Comparison of ENCODE assay signal across 24 cellular contexts in the genomic region with DNA sequence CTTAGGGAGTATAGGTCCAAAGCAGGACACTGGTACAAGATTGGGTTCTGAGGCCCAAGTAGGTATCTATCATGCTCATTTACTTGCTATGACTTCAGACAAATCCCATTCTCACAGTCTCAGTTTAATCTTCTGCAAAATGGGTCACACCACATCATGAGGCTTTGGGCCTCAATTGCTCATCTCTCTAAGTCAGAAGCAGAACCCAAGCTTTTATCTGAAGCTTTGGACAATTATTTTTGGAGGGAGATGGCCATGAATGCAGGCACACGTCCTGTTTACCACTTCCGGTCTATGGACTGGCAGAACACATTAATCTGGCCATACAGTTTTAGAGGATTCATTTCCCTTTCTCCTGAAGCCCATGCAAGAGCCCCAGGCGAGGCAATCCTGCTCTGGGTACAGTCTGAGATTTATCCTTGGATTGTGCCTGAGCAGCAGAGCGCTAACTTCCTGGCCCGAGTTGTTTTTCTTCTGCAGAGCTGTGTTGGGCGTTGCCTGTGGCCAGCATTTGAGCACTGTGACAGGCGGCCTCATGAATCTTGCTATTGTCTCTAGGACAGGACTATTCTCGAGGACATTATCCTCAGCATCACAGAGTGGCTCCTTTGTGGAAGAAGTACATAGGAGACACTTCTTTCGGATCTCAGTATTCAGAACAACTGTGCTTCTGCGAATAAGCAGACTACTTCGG. TPM values are rescaled to one million over a fixed set of nuclear protein-coding genes. Genes with fewer than 3 reads are reported as not detected.
A peak's percentile ranks its signal among the peaks of the same experiment; 100 is the strongest.
DNase-seq lines count a peak whose midpoint lies in the region; ATAC-seq, FAIRE-seq and TF ChIP-seq lines count a peak whose summit lies in the region.
"Had no signal": no experiment of that assay in that cellular context is flagged by ENCODE, and none has a peak within 500 bp of the region (broad histone marks: within the 10 kb centered on the region; RNA-seq: fewer than 3 reads in every experiment).

No MANE protein-coding gene starts in this region.

- H3K4me3 ChIP-seq in HepG2 (replicated peaks in 1 of 3; ENCODE audit: insufficient read depth in 1 of 3, low read depth in 2 of 3, low read length in 3 of 3) (no peak overlapping the region), right lobe of liver (no peak overlapping the region)
- H3K4me3 ChIP-seq: SJSA1, thyroid gland had no signal

- H4K20me1 ChIP-seq in HepG2 (ENCODE audit: insufficient read depth, low read length) = no peaks in the 10 kb centered on the region

- DNase-seq in HepG2 (ENCODE audit: low spot score) (no peak), right lobe of liver (no peak), globus pallidus (ENCODE audit: low spot score) (peak; percentile 60), neural crest cell (ENCODE audit: low read depth, low spot score) (no peak)
- no peak for DNase-seq in activated effector memory CD4-positive, alpha-beta T cell treated with anti-CD3 and anti-CD28 coated beads, Interleukin-2, amount 50 U/mL, for 16 hours
- no peak for DNase-seq in activated naive CD4-positive, alpha-beta T cell treated with anti-CD3 and anti-CD28 coated beads for 36 hours
- DNase-seq: activated CD8-positive, alpha-beta memory T cell treated with anti-CD3 and anti-CD28 coated beads, Interleukin-2, amount 10 ng/mL, durations not matched to agents 7 days and 5 days; CD4-positive, alpha-beta T cell; DMS79; effector memory CD8-positive, alpha-beta T cell; kidney glomerular epithelial cell; NCI-H1417; NCI-H2171 treated with DMSO at 0.1 percent for 48 hours; OCI-M1; thyroid gland had no signal

- no peaks in the 10 kb centered on the region for H3K36me3 ChIP-seq in HepG2 (replicated peaks in 1 of 2; ENCODE audit: control insufficient read depth in 1 of 2, insufficient read depth in 2 of 2, low read length in 2 of 2)
- no peaks in the 10 kb centered on the region for H3K36me3 ChIP-seq in right lobe of liver
- H3K36me3 ChIP-seq: SJSA1, thyroid gland had no signal

- H3K27ac ChIP-seq in HepG2 (ENCODE audit: extremely low read length, insufficient read depth, low read length) = no peak overlapping the region
- no peak overlapping the region for H3K27ac ChIP-seq in right lobe of liver
- H3K27ac ChIP-seq: parathyroid adenoma, SJSA1, thyroid gland had no signal

- CTCF ChIA-PET in HepG2 (lab: Yijun Ruan, JAX; ENCODE audit: low intra/inter-chr PET ratio, low total read pairs) = no interaction called here
- CTCF ChIA-PET in activated naive CD4-positive, alpha-beta T cell treated with anti-CD3 and anti-CD28 coated beads for 36 hours (lab: Charles Lee) = interaction anchor here (0.8 to 1.5 kb wide), 2 partner anchors 14 to 261 kb away, joined by 3 to 4 read pairs; no protein-coding TSS in a partner anchor

- in situ Hi-C loops in HepG2 (cut with HindIII; ENCODE audit: extremely low pct_ligation_motif_present, low pct_unique_long_range_greater_than_20kb) = no loop called here

- no peak for TF ChIP-seq POLR2A in HepG2 (IDR thresholded peaks at IDR 0.05; ENCODE audit: insufficient read depth in 1 of 2, low read depth in 2 of 2, low read length in 2 of 2)
- TF ChIP-seq POLR2A in right lobe of liver (IDR thresholded peaks at IDR 0.05) = no peak

- H3K27ac Mint-ChIP-seq in neural crest cell (ENCODE audit: unreplicated experiment) = peak overlapping the region; percentile 85
- H3K27ac Mint-ChIP-seq in activated naive CD4-positive, alpha-beta T cell treated with anti-CD3 and anti-CD28 coated beads for 36 hours = no peak overlapping the region
- H3K27ac Mint-ChIP-seq: activated CD8-positive, alpha-beta memory T cell treated with anti-CD3 and anti-CD28 coated beads, Interleukin-2, amount 10 ng/mL, durations not matched to agents 7 days and 5 days; activated T-helper 17 cell treated with anti-CD3 and anti-CD28 coated beads, Interleukin-2, amount 50 U/mL, for 72 hours; CD4-positive, alpha-beta T cell; effector memory CD8-positive, alpha-beta T cell; T-helper 2 cell treated with Interferon-gamma antibody and Interleukin-4, amounts not matched to agents 5 μg/mL and 100 μg/mL, for 36 hours had no signal

- ATAC-seq in HepG2 = peak; percentile 37; the same call in 2 of the 3 replicates
- ATAC-seq in right lobe of liver = no peak
- ATAC-seq in GM19452 (IDR thresholded peaks at IDR 0.05; ENCODE audit: unreplicated experiment) = no peak
- ATAC-seq in HG03097 (IDR thresholded peaks at IDR 0.05; ENCODE audit: low FRiP score, unreplicated experiment) = no peak
- ATAC-seq: activated CD4-positive, CD25-positive, alpha-beta regulatory T cell treated with anti-CD3 and anti-CD28 coated beads, Interleukin-2, amount 50 U/mL, for 24 hours; activated CD8-positive, alpha-beta memory T cell treated with anti-CD3 and anti-CD28 coated beads, Interleukin-2, amount 10 ng/mL, durations not matched to agents 7 days and 5 days; activated T-helper 17 cell treated with anti-CD3 and anti-CD28 coated beads, Interleukin-2, amount 50 U/mL, for 72 hours; effector memory CD8-positive, alpha-beta T cell had no signal

- H3K4me1 Mint-ChIP-seq in neural crest cell = peaks cover 18% of the 10 kb centered on the region
- H3K4me1 Mint-ChIP-seq in activated naive CD4-positive, alpha-beta T cell treated with anti-CD3 and anti-CD28 coated beads for 36 hours (ENCODE audit: low read depth) = no peaks in the 10 kb centered on the region
- H3K4me1 Mint-ChIP-seq: activated CD8-positive, alpha-beta memory T cell treated with anti-CD3 and anti-CD28 coated beads, Interleukin-2, amount 10 ng/mL, durations not matched to agents 7 days and 5 days; activated T-helper 17 cell treated with anti-CD3 and anti-CD28 coated beads, Interleukin-2, amount 50 U/mL, for 72 hours; central memory CD8-positive, alpha-beta T cell had no signal

- TF ChIP-seq CTCF in HepG2 (CRISPR knock-in tag; IDR thresholded peaks at IDR 0.05) = no peak
- TF ChIP-seq CTCF in right lobe of liver (IDR thresholded peaks at IDR 0.05) = no peak
- TF ChIP-seq CTCF in neural crest cell (conservative IDR thresholded peaks at IDR 0.05) = no peak

- intact Hi-C loops in HepG2 (cut with micrococcal nuclease; ENCODE audit: unreplicated experiment) (no loop called here), right lobe of liver (cut with DNase I) (no loop called here)
- intact Hi-C loops in activated naive CD4-positive, alpha-beta T cell treated with anti-CD3 and anti-CD28 coated beads for 36 hours (cut with micrococcal nuclease) = no loop called here

- H2AFZ ChIP-seq in HepG2 (ENCODE audit: low read length) = no peak overlapping the region
- H2AFZ ChIP-seq: parathyroid adenoma had no signal

- TF ChIP-seq EP300 in HepG2 (IDR thresholded peaks at IDR 0.05; ENCODE audit: low read depth in 2 of 2, low read length in 2 of 2) = no peak
- no peak for TF ChIP-seq EP300 in HepG2 (CRISPR knock-in tag; IDR thresholded peaks at IDR 0.05; ENCODE audit: borderline replicate concordance)

- H3K9me3 Mint-ChIP-seq in neural crest cell = peaks cover 2% of the 10 kb centered on the region
- peaks cover 2% of the 10 kb centered on the region for H3K9me3 Mint-ChIP-seq in activated naive CD4-positive, alpha-beta T cell treated with anti-CD3 and anti-CD28 coated beads for 36 hours

- no peak overlapping the region for H3K4me2 ChIP-seq in HepG2 (ENCODE audit: low read depth, low read length)

- no peaks in the 10 kb centered on the region for H3K79me2 ChIP-seq in HepG2 (ENCODE audit: insufficient read depth, low read length)
- H3K79me2 ChIP-seq: parathyroid adenoma had no signal

- no peaks in the 10 kb centered on the region for H3K9me3 ChIP-seq in HepG2 (ENCODE audit: low read length)
- H3K9me3 ChIP-seq in right lobe of liver = no peaks in the 10 kb centered on the region
- H3K9me3 ChIP-seq: SJSA1, thyroid gland had no signal

- BruUV-seq in HepG2 (replicated peaks; lab: Mats Ljungman, UMichigan) = no TSS peak

- FAIRE-seq in HepG2 (lab: Jason Lieb, UNC) = no peak
- FAIRE-seq: HTR-8/SVneo had no signal

- H3K27me3 ChIP-seq in HepG2 (ENCODE audit: control insufficient read depth in 1 of 2, insufficient read depth in 2 of 2, low read length in 2 of 2) = no peaks in the 10 kb centered on the region
- no peaks in the 10 kb centered on the region for H3K27me3 ChIP-seq in right lobe of liver
- H3K27me3 ChIP-seq: SJSA1, thyroid gland had no signal

- H3K4me3 Mint-ChIP-seq in neural crest cell = no peak overlapping the region
- H3K4me3 Mint-ChIP-seq in activated naive CD4-positive, alpha-beta T cell treated with anti-CD3 and anti-CD28 coated beads for 36 hours = no peak overlapping the region
- H3K4me3 Mint-ChIP-seq: activated CD8-positive, alpha-beta memory T cell treated with anti-CD3 and anti-CD28 coated beads, Interleukin-2, amount 10 ng/mL, durations not matched to agents 7 days and 5 days; activated T-helper 17 cell treated with anti-CD3 and anti-CD28 coated beads, Interleukin-2, amount 50 U/mL, for 72 hours; CD4-positive, alpha-beta T cell; central memory CD8-positive, alpha-beta T cell; effector memory CD8-positive, alpha-beta T cell; T-helper 2 cell treated with Interferon-gamma antibody and Interleukin-4, amounts not matched to agents 5 μg/mL and 100 μg/mL, for 36 hours had no signal

- no peaks in the 10 kb centered on the region for H3K27me3 Mint-ChIP-seq in neural crest cell (ENCODE audit: low read depth)
- no peaks in the 10 kb centered on the region for H3K27me3 Mint-ChIP-seq in activated naive CD4-positive, alpha-beta T cell treated with anti-CD3 and anti-CD28 coated beads for 36 hours (ENCODE audit: low read depth)
- H3K27me3 Mint-ChIP-seq: activated CD8-positive, alpha-beta memory T cell treated with anti-CD3 and anti-CD28 coated beads, Interleukin-2, amount 10 ng/mL, durations not matched to agents 7 days and 5 days; activated T-helper 17 cell treated with anti-CD3 and anti-CD28 coated beads, Interleukin-2, amount 50 U/mL, for 72 hours; CD4-positive, alpha-beta T cell; central memory CD8-positive, alpha-beta T cell; effector memory CD8-positive, alpha-beta T cell had no signal

- H3K36me3 Mint-ChIP-seq in neural crest cell (ENCODE audit: low read depth) = no peaks in the 10 kb centered on the region
- H3K36me3 Mint-ChIP-seq in activated naive CD4-positive, alpha-beta T cell treated with anti-CD3 and anti-CD28 coated beads for 36 hours (ENCODE audit: low read depth) = peaks cover 3% of the 10 kb centered on the region

- TF ChIP-seq RAD21 in HepG2 (CRISPR knock-in tag; IDR thresholded peaks at IDR 0.05) = no peak

- 68% methylated on average over 11 of the region's 11 CpGs for WGBS in HepG2 (ENCODE audit: low lambda C conversion rate)
- WGBS in right lobe of liver (ENCODE audit: insufficient coverage, low coverage, low lambda C conversion rate, missing lambda C conversion rate) = 79% methylated on average over 4 of the region's 11 CpGs

- H3K4me1 ChIP-seq in HepG2 (ENCODE audit: insufficient read depth, low read length) (peaks cover 34% of the 10 kb centered on the region), right lobe of liver (no peaks in the 10 kb centered on the region)
- H3K4me1 ChIP-seq: SJSA1 had no signal

- no peak overlapping the region for H3K9ac ChIP-seq in HepG2 (ENCODE audit: insufficient read depth, low read depth, low read length)
- H3K9ac ChIP-seq: parathyroid adenoma had no signal

- POLR2A ChIA-PET in HepG2 (lab: Yijun Ruan, JAX) = interaction anchor here (0.9 to 1.1 kb wide), 2 partner anchors 16 to 59 kb away, joined by 3 to 6 read pairs; partner anchors contain the start of genes SLC22A4 and SLC22A5

RNA-seq across cellular contexts. Expression of gene SLC22A4, which starts 16.1 kb away (rescaled TPM):
- 0.62 and 0.83 TPM in 2 replicates for total RNA-seq in HepG2 (2016; rRNA removed; fragmentation: Illumina TruSeq; extraction: Trizol)
- 0.20 and 0.26 TPM in 2 replicates for total RNA-seq in HepG2 (2016; cell fraction: cytosol; rRNA removed; fragmentation: Illumina TruSeq; extraction: Trizol; ENCODE audit: low read depth)
- total RNA-seq in HepG2 (2016; cell fraction: insoluble cytoplasmic fraction; rRNA removed; fragmentation: Illumina TruSeq; extraction: Trizol) = 0.34 and 0.93 TPM in 2 replicates
- 0.59 and 0.99 TPM in 2 replicates for total RNA-seq in HepG2 (2016; cell fraction: membrane; rRNA removed; fragmentation: Illumina TruSeq; extraction: Trizol)
- 0.99 and 1.1 TPM in 2 replicates for total RNA-seq in HepG2 (2016; cell fraction: nucleus; rRNA removed; fragmentation: Illumina TruSeq; extraction: Trizol)
- polyA plus RNA-seq in HepG2 (2011; rRNA removed) = 0.33 and 0.56 TPM in 2 replicates
- polyA plus RNA-seq in HepG2 (2011; cell fraction: cytosol; rRNA removed) = 0.31 and 0.35 TPM in 2 replicates
- 0.64 and 0.88 TPM in 2 replicates for polyA plus RNA-seq in HepG2 (2011; cell fraction: nucleus; rRNA removed)
- polyA plus RNA-seq in HepG2 (2012) = 0.19 and 0.25 TPM in 2 replicates
- polyA plus RNA-seq in HepG2 (2016; cell fraction: cytosol; fragmentation: Illumina TruSeq; extraction: Trizol; ENCODE audit: low read depth) = 0.12 and 0.36 TPM in 2 replicates
- polyA plus RNA-seq in HepG2 (2016; cell fraction: insoluble cytoplasmic fraction; fragmentation: Illumina TruSeq; extraction: Trizol; ENCODE audit: low read depth) = 0.29 and 0.41 TPM in 2 replicates
- polyA plus RNA-seq in HepG2 (2016; cell fraction: membrane; fragmentation: Illumina TruSeq; extraction: Trizol; ENCODE audit: low read depth) = 0.29 and 0.35 TPM in 2 replicates
- 1.0 and 1.9 TPM in 2 replicates for polyA plus RNA-seq in HepG2 (2016; cell fraction: nucleus; fragmentation: Illumina TruSeq; extraction: Trizol; ENCODE audit: insufficient read depth, low read depth)
- 0.94 and 9.4 TPM in 2 replicates for polyA minus RNA-seq in HepG2 (2011; rRNA and poly(A)+ RNA removed; ENCODE audit: low replicate concordance)
- polyA minus RNA-seq in HepG2 (2011; cell fraction: cytosol; rRNA and poly(A)+ RNA removed) = 0.79 TPM in 1 of 2 replicates, not detected in the other
- polyA minus RNA-seq in HepG2 (2011; cell fraction: nucleus; rRNA and poly(A)+ RNA removed) = 1.5 and 1.8 TPM in 2 replicates
- total RNA-seq in right lobe of liver = under 1 TPM; 0.31 to 0.59 (median 0.36) TPM
- 0.47 and 0.68 TPM in 2 replicates for total RNA-seq in neural crest cell
- total RNA-seq in activated naive CD4-positive, alpha-beta T cell treated with anti-CD3 and anti-CD28 coated beads for 36 hours = 1 to 10 TPM; 1.9 to 2.0 TPM

RNA-seq across cellular contexts. Expression of gene PDLIM4, which starts 52.8 kb away (rescaled TPM):
- total RNA-seq in HepG2 (2016; rRNA removed; fragmentation: Illumina TruSeq; extraction: Trizol) (0.80 and 1.1 TPM in 2 replicates), right lobe of liver (under 1 TPM in 4 of 6 experiments, not detected in 2; 0.24 to 0.95 (median 0.40) TPM), neural crest cell (37.4 and 38.0 TPM in 2 replicates)
- 0.44 and 0.81 TPM in 2 replicates for total RNA-seq in HepG2 (2016; cell fraction: cytosol; rRNA removed; fragmentation: Illumina TruSeq; extraction: Trizol; ENCODE audit: low read depth)
- 1.1 and 1.2 TPM in 2 replicates for total RNA-seq in HepG2 (2016; cell fraction: insoluble cytoplasmic fraction; rRNA removed; fragmentation: Illumina TruSeq; extraction: Trizol)
- 0.76 and 0.93 TPM in 2 replicates for total RNA-seq in HepG2 (2016; cell fraction: membrane; rRNA removed; fragmentation: Illumina TruSeq; extraction: Trizol)
- 0.38 and 0.56 TPM in 2 replicates for total RNA-seq in HepG2 (2016; cell fraction: nucleus; rRNA removed; fragmentation: Illumina TruSeq; extraction: Trizol)
- polyA plus RNA-seq in HepG2 (2011; rRNA removed) = 2.3 and 2.5 TPM in 2 replicates
- polyA plus RNA-seq in HepG2 (2011; cell fraction: cytosol; rRNA removed) = 1.2 and 3.5 TPM in 2 replicates
- 5.9 and 8.0 TPM in 2 replicates for polyA plus RNA-seq in HepG2 (2011; cell fraction: nucleus; rRNA removed)
- 1.4 and 1.7 TPM in 2 replicates for polyA plus RNA-seq in HepG2 (2012)
- 0.28 and 0.49 TPM in 2 replicates for polyA plus RNA-seq in HepG2 (2016; cell fraction: cytosol; fragmentation: Illumina TruSeq; extraction: Trizol; ENCODE audit: low read depth)
- polyA plus RNA-seq in HepG2 (2016; cell fraction: insoluble cytoplasmic fraction; fragmentation: Illumina TruSeq; extraction: Trizol; ENCODE audit: low read depth) = 2.1 and 2.4 TPM in 2 replicates
- polyA plus RNA-seq in HepG2 (2016; cell fraction: membrane; fragmentation: Illumina TruSeq; extraction: Trizol; ENCODE audit: low read depth) = 0.43 and 0.85 TPM in 2 replicates
- polyA plus RNA-seq in HepG2 (2016; cell fraction: nucleus; fragmentation: Illumina TruSeq; extraction: Trizol; ENCODE audit: insufficient read depth, low read depth) = 0.97 and 2.5 TPM in 2 replicates
- polyA minus RNA-seq in HepG2 (2011; rRNA and poly(A)+ RNA removed; ENCODE audit: low replicate concordance) = 0.77 and 0.94 TPM in 2 replicates
- polyA minus RNA-seq in HepG2 (2011; cell fraction: cytosol; rRNA and poly(A)+ RNA removed) = 1.1 and 1.3 TPM in 2 replicates
- 0.87 and 1.4 TPM in 2 replicates for polyA minus RNA-seq in HepG2 (2011; cell fraction: nucleus; rRNA and poly(A)+ RNA removed)
- total RNA-seq in activated naive CD4-positive, alpha-beta T cell treated with anti-CD3 and anti-CD28 coated beads for 36 hours = not detected
- total RNA-seq: activated T-helper 17 cell treated with anti-CD3 and anti-CD28 coated beads, Interleukin-2, amount 50 U/mL, for 72 hours; CD4-positive, alpha-beta T cell had no signal

RNA-seq across cellular contexts. Expression of gene SLC22A5, which starts 59.2 kb away (rescaled TPM):
- total RNA-seq in HepG2 (2016; rRNA removed; fragmentation: Illumina TruSeq; extraction: Trizol) (4.0 and 7.1 TPM in 2 replicates), right lobe of liver (10 to 100 TPM in 1 of 6 experiments, 1 to 10 TPM in 5; 4.7 to 11.1 (median 6.5) TPM), neural crest cell (5.6 and 6.4 TPM in 2 replicates)
- 1.7 and 1.8 TPM in 2 replicates for total RNA-seq in HepG2 (2016; cell fraction: cytosol; rRNA removed; fragmentation: Illumina TruSeq; extraction: Trizol; ENCODE audit: low read depth)
- total RNA-seq in HepG2 (2016; cell fraction: insoluble cytoplasmic fraction; rRNA removed; fragmentation: Illumina TruSeq; extraction: Trizol) = 2.8 and 7.3 TPM in 2 replicates
- 4.9 and 5.0 TPM in 2 replicates for total RNA-seq in HepG2 (2016; cell fraction: membrane; rRNA removed; fragmentation: Illumina TruSeq; extraction: Trizol)
- total RNA-seq in HepG2 (2016; cell fraction: nucleus; rRNA removed; fragmentation: Illumina TruSeq; extraction: Trizol) = 9.2 and 10.1 TPM in 2 replicates
- polyA plus RNA-seq in HepG2 (2011; rRNA removed) = 15.1 and 17.1 TPM in 2 replicates
- polyA plus RNA-seq in HepG2 (2011; cell fraction: cytosol; rRNA removed) = 9.8 and 10.8 TPM in 2 replicates
- polyA plus RNA-seq in HepG2 (2011; cell fraction: nucleus; rRNA removed) = 31.0 and 32.0 TPM in 2 replicates
- 4.3 and 4.5 TPM in 2 replicates for polyA plus RNA-seq in HepG2 (2012)
- 1.2 and 1.3 TPM in 2 replicates for polyA plus RNA-seq in HepG2 (2016; cell fraction: cytosol; fragmentation: Illumina TruSeq; extraction: Trizol; ENCODE audit: low read depth)
- 3.2 and 3.9 TPM in 2 replicates for polyA plus RNA-seq in HepG2 (2016; cell fraction: insoluble cytoplasmic fraction; fragmentation: Illumina TruSeq; extraction: Trizol; ENCODE audit: low read depth)
- 2.6 TPM in 2 replicates for polyA plus RNA-seq in HepG2 (2016; cell fraction: membrane; fragmentation: Illumina TruSeq; extraction: Trizol; ENCODE audit: low read depth)
- 16.4 and 21.5 TPM in 2 replicates for polyA plus RNA-seq in HepG2 (2016; cell fraction: nucleus; fragmentation: Illumina TruSeq; extraction: Trizol; ENCODE audit: insufficient read depth, low read depth)
- 40.2 and 159 TPM in 2 replicates for polyA minus RNA-seq in HepG2 (2011; rRNA and poly(A)+ RNA removed; ENCODE audit: low replicate concordance)
- 4.4 and 5.1 TPM in 2 replicates for polyA minus RNA-seq in HepG2 (2011; cell fraction: cytosol; rRNA and poly(A)+ RNA removed)
- 10.6 and 10.7 TPM in 2 replicates for polyA minus RNA-seq in HepG2 (2011; cell fraction: nucleus; rRNA and poly(A)+ RNA removed)
- total RNA-seq in activated naive CD4-positive, alpha-beta T cell treated with anti-CD3 and anti-CD28 coated beads for 36 hours = 1 to 10 TPM; 3.1 to 3.6 TPM

Comparison
In these comparisons a context has a peak if more than half of its experiments do, and no peak if none do; other contexts are left out.
1. RNA of gene PDLIM4, which starts 52.8 kb away (total RNA-seq): 37.4 to 38.0 TPM in neural crest cell; 0.38 to 1.2 TPM in HepG2, 0.24 to 0.95 TPM in right lobe of liver and not detected in activated naive CD4-positive, alpha-beta T cell treated with anti-CD3 and anti-CD28 coated beads for 36 hours; every median in the first group is over 10 times any median in the second.